Comparison of ENCODE assay signal across 14 cellular contexts in the genomic region with DNA sequence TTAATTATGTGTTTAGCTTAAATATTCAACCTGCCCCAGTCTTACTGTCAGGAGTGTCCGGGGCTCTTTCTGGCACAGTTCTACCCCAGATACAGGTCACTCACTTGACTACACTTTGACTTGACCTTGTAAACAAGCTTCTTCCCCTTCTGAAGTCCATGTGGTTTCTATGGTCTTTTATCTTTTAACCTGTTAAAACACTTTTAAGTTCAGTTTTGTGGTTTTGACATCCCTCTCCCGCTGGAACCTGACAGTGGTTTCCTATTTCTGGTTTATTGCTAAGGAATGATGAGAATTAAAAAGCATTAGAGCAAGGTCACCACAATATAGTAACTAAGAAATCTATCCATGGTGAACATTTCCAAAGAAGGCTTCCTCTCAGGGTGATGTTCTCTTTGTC.
DNase-seq lines count a peak whose midpoint lies in the region; ATAC-seq, FAIRE-seq and TF ChIP-seq lines count a peak whose summit lies in the region.
"Had no signal": no experiment of that assay in that cellular context is flagged by ENCODE, and none has a peak within 500 bp of the region (broad histone marks: within the 10 kb centered on the region; RNA-seq: fewer than 3 reads in every experiment).

No MANE protein-coding gene starts in this region.

- 78 to 87% (median 81%) methylated on average over 2 of the region's 2 CpGs for WGBS in heart left ventricle, 4 donors
- 84 to 91% methylated on average over 1 to 2 of the region's 2 CpGs for WGBS in endodermal cell (ENCODE audit: insufficient coverage in 1 of 2, insufficient read length in 1 of 2), 2 experiments

- no peaks in the 10 kb centered on the region for H3K27me3 ChIP-seq in astrocyte (ENCODE audit: insufficient read depth, low read length)
- H3K27me3 ChIP-seq in heart left ventricle: no peaks in the 10 kb centered on the region
- H3K27me3 ChIP-seq in endodermal cell (ENCODE audit: control insufficient read depth, insufficient read depth, low read length, poor library complexity, severe bottlenecking): no peaks in the 10 kb centered on the region
- H3K27me3 ChIP-seq: BLaER1 had no signal

- no peaks in the 10 kb centered on the region for H3K4me1 ChIP-seq in astrocyte (ENCODE audit: insufficient read depth, low read length)
- no peaks in the 10 kb centered on the region for H3K4me1 ChIP-seq in heart left ventricle
- no peaks in the 10 kb centered on the region for H3K4me1 ChIP-seq in endodermal cell (ENCODE audit: control insufficient read depth, insufficient read depth, low read length)
- H3K4me1 ChIP-seq: BLaER1 had no signal

- intact Hi-C loops in heart left ventricle (cut with DNase I): no loop called here

- POLR2A ChIA-PET in activated naive CD8-positive, alpha-beta T cell treated with anti-CD3 and anti-CD28 coated beads, Interleukin-2, amount 10 ng/mL, durations not matched to agents 7 days and 5 days (lab: Charles Lee): no interaction called here

- H3K27me3 Mint-ChIP-seq in activated naive CD8-positive, alpha-beta T cell treated with anti-CD3 and anti-CD28 coated beads, Interleukin-2, amount 10 ng/mL, durations not matched to agents 7 days and 5 days: peaks cover 9% of the 10 kb centered on the region
- peaks cover 4% of the 10 kb centered on the region for H3K27me3 Mint-ChIP-seq in activated naive CD8-positive, alpha-beta T cell treated with anti-CD3 and anti-CD28 coated beads, Interleukin-2, amount 50 U/mL, for 24 hours
- H3K27me3 Mint-ChIP-seq in astrocyte (ENCODE audit: low read depth, unreplicated experiment) (no peaks in the 10 kb centered on the region), endodermal cell (ENCODE audit: insufficient read depth) (no peaks in the 10 kb centered on the region)

- no peaks in the 10 kb centered on the region for H4K20me1 ChIP-seq in astrocyte (ENCODE audit: insufficient read depth, low read length)
- H4K20me1 ChIP-seq: BLaER1 had no signal

- H3K4me2 ChIP-seq in astrocyte (ENCODE audit: low read length): no peak overlapping the region
- H3K4me2 ChIP-seq: BLaER1 had no signal

- H3K9me3 Mint-ChIP-seq in activated naive CD8-positive, alpha-beta T cell treated with anti-CD3 and anti-CD28 coated beads, Interleukin-2, amount 10 ng/mL, durations not matched to agents 7 days and 5 days: peaks cover 3% of the 10 kb centered on the region
- no peaks in the 10 kb centered on the region for H3K9me3 Mint-ChIP-seq in activated naive CD8-positive, alpha-beta T cell treated with anti-CD3 and anti-CD28 coated beads, Interleukin-2, amount 50 U/mL, for 24 hours
- no peaks in the 10 kb centered on the region for H3K9me3 Mint-ChIP-seq in astrocyte (ENCODE audit: unreplicated experiment)
- peaks cover 4% of the 10 kb centered on the region for H3K9me3 Mint-ChIP-seq in endodermal cell

- TF ChIP-seq POLR2A in heart left ventricle (IDR thresholded peaks at IDR 0.05): no peak

- no peak for TF ChIP-seq CTCF in astrocyte (IDR thresholded peaks at IDR 0.05; ENCODE audit: insufficient read depth, low read depth, low read length)
- TF ChIP-seq CTCF in fibroblast of villous mesenchyme (IDR thresholded peaks at IDR 0.05; ENCODE audit: insufficient read depth, low read depth, low read length): no peak
- no peak for TF ChIP-seq CTCF in heart left ventricle (IDR thresholded peaks at IDR 0.05)
- TF ChIP-seq CTCF in endodermal cell (conservative IDR thresholded peaks at IDR 0.05): no peak

- DNase-seq in activated naive CD8-positive, alpha-beta T cell treated with anti-CD3 and anti-CD28 coated beads, Interleukin-2, amount 10 ng/mL, durations not matched to agents 7 days and 5 days: no peak
- DNase-seq in activated naive CD8-positive, alpha-beta T cell treated with anti-CD3 and anti-CD28 coated beads, Interleukin-2, amount 50 U/mL, for 24 hours: no peak
- DNase-seq in astrocyte (ENCODE audit: low read depth) (peak; percentile 47), fibroblast of villous mesenchyme (ENCODE audit: low read depth) (peak; percentile 13), heart left ventricle (no peak), KG1 (lab: John Stamatoyannopoulos, UW) (no peak), endodermal cell (no peak)
- DNase-seq: 8988T, AML-193, DMS 273 treated with DMSO at 0.1 percent for 48 hours, HCEC 1CT had no signal

- no peak for FAIRE-seq in astrocyte (lab: Jason Lieb, UNC)
- FAIRE-seq: GM12878, GM18507 had no signal

- no peak overlapping the region for H3K4me3 ChIP-seq in astrocyte (ENCODE audit: insufficient read depth, low read depth, low read length)
- no peak overlapping the region for H3K4me3 ChIP-seq in fibroblast of villous mesenchyme (ENCODE audit: low read depth, low read length)
- no peak overlapping the region for H3K4me3 ChIP-seq in heart left ventricle
- no peak overlapping the region for H3K4me3 ChIP-seq in endodermal cell (ENCODE audit: low read length)
- H3K4me3 ChIP-seq: BLaER1, GM12878 had no signal

- H3K27ac Mint-ChIP-seq in activated naive CD8-positive, alpha-beta T cell treated with anti-CD3 and anti-CD28 coated beads, Interleukin-2, amount 10 ng/mL, durations not matched to agents 7 days and 5 days: no peak overlapping the region
- no peak overlapping the region for H3K27ac Mint-ChIP-seq in activated naive CD8-positive, alpha-beta T cell treated with anti-CD3 and anti-CD28 coated beads, Interleukin-2, amount 50 U/mL, for 24 hours
- H3K27ac Mint-ChIP-seq in astrocyte (ENCODE audit: unreplicated experiment) (no peak overlapping the region), endodermal cell (no peak overlapping the region)

- H3K9me3 ChIP-seq in astrocyte (ENCODE audit: insufficient read depth, low read depth, low read length) (no peaks in the 10 kb centered on the region), heart left ventricle (no peaks in the 10 kb centered on the region), endodermal cell (ENCODE audit: control insufficient read depth, low read length) (no peaks in the 10 kb centered on the region)
- H3K9me3 ChIP-seq: BLaER1 had no signal

- H3K36me3 ChIP-seq in astrocyte (ENCODE audit: insufficient read depth, low read length) (no peaks in the 10 kb centered on the region), heart left ventricle (no peaks in the 10 kb centered on the region), endodermal cell (ENCODE audit: control insufficient read depth, insufficient read depth, low read length) (no peaks in the 10 kb centered on the region)
- H3K36me3 ChIP-seq: BLaER1 had no signal

- peaks cover 13% of the 10 kb centered on the region for H3K4me1 Mint-ChIP-seq in activated naive CD8-positive, alpha-beta T cell treated with anti-CD3 and anti-CD28 coated beads, Interleukin-2, amount 10 ng/mL, durations not matched to agents 7 days and 5 days
- H3K4me1 Mint-ChIP-seq in activated naive CD8-positive, alpha-beta T cell treated with anti-CD3 and anti-CD28 coated beads, Interleukin-2, amount 50 U/mL, for 24 hours: peaks cover 2% of the 10 kb centered on the region
- H3K4me1 Mint-ChIP-seq in astrocyte (ENCODE audit: low read depth, unreplicated experiment) (peaks cover 8% of the 10 kb centered on the region), endodermal cell (no peaks in the 10 kb centered on the region)

- H3K9ac ChIP-seq in astrocyte (ENCODE audit: low read length) (no peak overlapping the region), endodermal cell (ENCODE audit: extremely low read depth, low read length, poor library complexity, severe bottlenecking) (no peak overlapping the region)
- H3K9ac ChIP-seq: BLaER1 had no signal

- H3K4me3 Mint-ChIP-seq in activated naive CD8-positive, alpha-beta T cell treated with anti-CD3 and anti-CD28 coated beads, Interleukin-2, amount 10 ng/mL, durations not matched to agents 7 days and 5 days: peak overlapping the region; percentile 1
- no peak overlapping the region for H3K4me3 Mint-ChIP-seq in activated naive CD8-positive, alpha-beta T cell treated with anti-CD3 and anti-CD28 coated beads, Interleukin-2, amount 50 U/mL, for 24 hours
- H3K4me3 Mint-ChIP-seq in astrocyte (ENCODE audit: unreplicated experiment): no peak overlapping the region
- H3K4me3 Mint-ChIP-seq in endodermal cell: no peak overlapping the region

- ATAC-seq in activated naive CD8-positive, alpha-beta T cell treated with anti-CD3 and anti-CD28 coated beads, Interleukin-2, amount 10 ng/mL, durations not matched to agents 7 days and 5 days (ENCODE audit: low read depth): no peak
- ATAC-seq in activated naive CD8-positive, alpha-beta T cell treated with anti-CD3 and anti-CD28 coated beads, Interleukin-2, amount 50 U/mL, for 24 hours: no peak
- ATAC-seq in heart left ventricle: no peak
- ATAC-seq: GM12878 had no signal

- H3K36me3 Mint-ChIP-seq in activated naive CD8-positive, alpha-beta T cell treated with anti-CD3 and anti-CD28 coated beads, Interleukin-2, amount 10 ng/mL, durations not matched to agents 7 days and 5 days: peaks cover 2% of the 10 kb centered on the region
- H3K36me3 Mint-ChIP-seq in activated naive CD8-positive, alpha-beta T cell treated with anti-CD3 and anti-CD28 coated beads, Interleukin-2, amount 50 U/mL, for 24 hours (ENCODE audit: low read depth): no peaks in the 10 kb centered on the region
- H3K36me3 Mint-ChIP-seq in astrocyte (ENCODE audit: low read depth, unreplicated experiment) (no peaks in the 10 kb centered on the region), endodermal cell (ENCODE audit: low read depth) (no peaks in the 10 kb centered on the region)

- no peak overlapping the region for H2AFZ ChIP-seq in astrocyte (ENCODE audit: low read depth, low read length)

- H3K27ac ChIP-seq in astrocyte (ENCODE audit: low read depth, low read length) (no peak overlapping the region), heart left ventricle (no peak overlapping the region), endodermal cell (ENCODE audit: low read depth, low read length) (no peak overlapping the region)
- H3K27ac ChIP-seq: BLaER1 had no signal

- no peaks in the 10 kb centered on the region for H3K79me2 ChIP-seq in astrocyte (ENCODE audit: insufficient read depth, low read length)

Comparison
In these comparisons a context has a peak if more than half of its experiments do, and no peak if none do; other contexts are left out.
1. DNase-seq: peak in astrocyte (single experiment) and fibroblast of villous mesenchyme (single experiment); none in activated naive CD8-positive, alpha-beta T cell treated with anti-CD3 and anti-CD28 coated beads, Interleukin-2, amount 10 ng/mL, durations not matched to agents 7 days and 5 days (single experiment), activated naive CD8-positive, alpha-beta T cell treated with anti-CD3 and anti-CD28 coated beads, Interleukin-2, amount 50 U/mL, for 24 hours (single experiment), heart left ventricle (0 of 5), KG1 (single experiment) and endodermal cell (single experiment).